ENCODE assay signal across 15 cellular contexts in the genomic region with DNA sequence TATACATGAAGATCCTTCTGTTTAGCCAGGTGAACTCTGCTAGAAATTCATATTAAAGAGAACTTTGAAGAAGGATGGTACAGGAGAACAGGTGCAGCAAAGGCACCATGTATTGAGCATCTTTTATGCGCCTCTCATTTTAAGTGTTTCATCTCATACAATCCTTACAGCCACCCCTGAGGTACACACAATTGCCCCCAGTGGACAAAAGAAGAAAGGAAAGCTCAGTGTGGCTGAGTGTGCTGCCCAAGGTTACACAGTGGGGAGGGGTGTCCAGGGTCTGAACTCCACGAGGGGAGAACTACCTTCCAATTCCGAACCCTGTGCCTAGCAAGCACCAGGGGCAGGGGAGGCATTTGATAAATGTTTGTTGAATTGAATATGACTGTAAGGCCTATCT.
DNase-seq lines count a peak whose midpoint lies in the region; ATAC-seq, FAIRE-seq and TF ChIP-seq lines count a peak whose summit lies in the region.
"Had no signal": no experiment of that assay in that cellular context is flagged by ENCODE, and none has a peak within 500 bp of the region (broad histone marks: within the 10 kb centered on the region; RNA-seq: fewer than 3 reads in every experiment).

No MANE protein-coding gene starts in this region.

- no peaks in the 10 kb centered on the region for H3K9me3 Mint-ChIP-seq in activated T-cell treated with anti-CD3 and anti-CD28 coated beads, Interleukin-2, amount 50 U/mL, for 24 hours
- H3K9me3 Mint-ChIP-seq: activated naive CD8-positive, alpha-beta T cell treated with anti-CD3 and anti-CD28 coated beads, Interleukin-2, amount 10 ng/mL, durations not matched to agents 7 days and 5 days had no signal

- intact Hi-C loops in left lung (cut with DNase I), result no loop called here

- no peak for FAIRE-seq in GM19239 (lab: Jason Lieb, UNC)

- no peaks in the 10 kb centered on the region for H3K4me1 ChIP-seq in left lung

- H3K27ac ChIP-seq in left lung, result no peak overlapping the region

- H3K36me3 ChIP-seq in left lung, result no peaks in the 10 kb centered on the region

- peaks cover 4% of the 10 kb centered on the region for H3K4me1 Mint-ChIP-seq in activated T-cell treated with anti-CD3 and anti-CD28 coated beads, Interleukin-2, amount 50 U/mL, for 24 hours (ENCODE audit: low read depth)
- H3K4me1 Mint-ChIP-seq: activated naive CD8-positive, alpha-beta T cell treated with anti-CD3 and anti-CD28 coated beads, Interleukin-2, amount 10 ng/mL, durations not matched to agents 7 days and 5 days had no signal

- no peak overlapping the region for H3K27ac Mint-ChIP-seq in activated T-cell treated with anti-CD3 and anti-CD28 coated beads, Interleukin-2, amount 50 U/mL, for 24 hours
- H3K27ac Mint-ChIP-seq: activated naive CD8-positive, alpha-beta T cell treated with anti-CD3 and anti-CD28 coated beads, Interleukin-2, amount 10 ng/mL, durations not matched to agents 7 days and 5 days had no signal

- H3K9me3 ChIP-seq in left lung, result no peaks in the 10 kb centered on the region

- CTCF ChIA-PET in HEK293T (lab: Yijun Ruan, JAX), result interaction anchor here (0.6 to 1.5 kb wide), 5 partner anchors 9 to 104 kb away, joined by 3 read pairs; no protein-coding TSS in a partner anchor

- POLR2A ChIA-PET in HEK293T (lab: Yijun Ruan, JAX), result no interaction called here

- H3K4me3 ChIP-seq in GM12875 (ENCODE audit: low read depth, low read length) (no peak overlapping the region), left lung (no peak overlapping the region)

- peaks cover 11% of the 10 kb centered on the region for H3K27me3 Mint-ChIP-seq in activated T-cell treated with anti-CD3 and anti-CD28 coated beads, Interleukin-2, amount 50 U/mL, for 24 hours
- H3K27me3 Mint-ChIP-seq: activated naive CD8-positive, alpha-beta T cell treated with anti-CD3 and anti-CD28 coated beads, Interleukin-2, amount 10 ng/mL, durations not matched to agents 7 days and 5 days had no signal

- DNase-seq in HEK293T (ENCODE audit: extremely low spot score), result peak; percentile 32
- peak; percentile 19 for DNase-seq in RKO (ENCODE audit: low spot score)
- no peak for DNase-seq in left lung
- DNase-seq in activated T-cell treated with anti-CD3 and anti-CD28 coated beads, Interleukin-2, amount 50 U/mL, for 24 hours, result no peak
- DNase-seq in pons (ENCODE audit: low spot score), result no peak
- DNase-seq in GM19239 (ENCODE audit: insufficient read length, low spot score), result no peak
- DNase-seq in effector CD4-positive, alpha-beta T cell, result no peak
- DNase-seq: activated CD4-positive, alpha-beta T cell treated with anti-CD3 and anti-CD28 coated beads for 48 hours; activated naive CD8-positive, alpha-beta T cell treated with anti-CD3 and anti-CD28 coated beads, Interleukin-2, amount 10 ng/mL, durations not matched to agents 7 days and 5 days; DMS153; islet precursor cell; NCI-H2171; SIG-M5; stimulated activated CD4-positive, alpha-beta T cell treated with anti-CD3 and anti-CD28 coated beads, Interleukin-1b, Interleukin-23, amount 100 ng/mL, for 48 hours had no signal

- TF ChIP-seq CTCF in GM12875 (IDR thresholded peaks at IDR 0.05; ENCODE audit: borderline replicate concordance, insufficient read depth, low read depth, low read length) (0 out of 2 replicates have a peak, but pooled peaks have one; percentile 16), left lung (IDR thresholded peaks at IDR 0.05) (no peak)

- H3K36me3 Mint-ChIP-seq in activated T-cell treated with anti-CD3 and anti-CD28 coated beads, Interleukin-2, amount 50 U/mL, for 24 hours (ENCODE audit: low read depth), result no peaks in the 10 kb centered on the region
- H3K36me3 Mint-ChIP-seq: activated naive CD8-positive, alpha-beta T cell treated with anti-CD3 and anti-CD28 coated beads, Interleukin-2, amount 10 ng/mL, durations not matched to agents 7 days and 5 days had no signal

- H3K4me3 Mint-ChIP-seq in activated T-cell treated with anti-CD3 and anti-CD28 coated beads, Interleukin-2, amount 50 U/mL, for 24 hours, result no peak overlapping the region
- H3K4me3 Mint-ChIP-seq: activated naive CD8-positive, alpha-beta T cell treated with anti-CD3 and anti-CD28 coated beads, Interleukin-2, amount 10 ng/mL, durations not matched to agents 7 days and 5 days had no signal

- H3K27me3 ChIP-seq in left lung, result no peaks in the 10 kb centered on the region

- peak; percentile 21 for ATAC-seq in left lung

TF ChIP-seq in HEK293T, 16 proteins besides CTCF, POLR2A, EP300 and RAD21:
- TF ChIP-seq SP1 (IDR thresholded peaks at IDR 0.05), result no peak
- TF ChIP-seq HDGF (IDR thresholded peaks at IDR 0.05; ENCODE audit: borderline replicate concordance), result no peak
- no peak for TF ChIP-seq L3MBTL2 (conservative IDR thresholded peaks at IDR 0.05)
- no peak for TF ChIP-seq CTBP1 (IDR thresholded peaks at IDR 0.05; ENCODE audit: borderline replicate concordance)
- TF ChIP-seq FOXA1 (IDR thresholded peaks at IDR 0.05), result no peak
- TF ChIP-seq LEF1 (IDR thresholded peaks at IDR 0.05; ENCODE audit: borderline replicate concordance), result no peak
- TF ChIP-seq ARNT (IDR thresholded peaks at IDR 0.05), result no peak
- TF ChIP-seq BHLHE40 (IDR thresholded peaks at IDR 0.05; ENCODE audit: borderline replicate concordance), result no peak
- TF ChIP-seq FOXK2 (IDR thresholded peaks at IDR 0.05), result no peak
- no peak for TF ChIP-seq NFRKB (IDR thresholded peaks at IDR 0.05)
TF ChIP-seq in HEK293T: peak in this region for 0.

Comparison
In these comparisons a context has a peak if more than half of its experiments do, and no peak if none do; other contexts are left out.
1. DNase-seq: peak in HEK293T (single experiment) and RKO (single experiment); none in left lung (0 of 2), activated T-cell treated with anti-CD3 and anti-CD28 coated beads, Interleukin-2, amount 50 U/mL, for 24 hours (single experiment), pons (single experiment), GM19239 (single experiment) and effector CD4-positive, alpha-beta T cell (single experiment).